Comparison of ENCODE assay signal across 1 cellular context in the genomic region with DNA sequence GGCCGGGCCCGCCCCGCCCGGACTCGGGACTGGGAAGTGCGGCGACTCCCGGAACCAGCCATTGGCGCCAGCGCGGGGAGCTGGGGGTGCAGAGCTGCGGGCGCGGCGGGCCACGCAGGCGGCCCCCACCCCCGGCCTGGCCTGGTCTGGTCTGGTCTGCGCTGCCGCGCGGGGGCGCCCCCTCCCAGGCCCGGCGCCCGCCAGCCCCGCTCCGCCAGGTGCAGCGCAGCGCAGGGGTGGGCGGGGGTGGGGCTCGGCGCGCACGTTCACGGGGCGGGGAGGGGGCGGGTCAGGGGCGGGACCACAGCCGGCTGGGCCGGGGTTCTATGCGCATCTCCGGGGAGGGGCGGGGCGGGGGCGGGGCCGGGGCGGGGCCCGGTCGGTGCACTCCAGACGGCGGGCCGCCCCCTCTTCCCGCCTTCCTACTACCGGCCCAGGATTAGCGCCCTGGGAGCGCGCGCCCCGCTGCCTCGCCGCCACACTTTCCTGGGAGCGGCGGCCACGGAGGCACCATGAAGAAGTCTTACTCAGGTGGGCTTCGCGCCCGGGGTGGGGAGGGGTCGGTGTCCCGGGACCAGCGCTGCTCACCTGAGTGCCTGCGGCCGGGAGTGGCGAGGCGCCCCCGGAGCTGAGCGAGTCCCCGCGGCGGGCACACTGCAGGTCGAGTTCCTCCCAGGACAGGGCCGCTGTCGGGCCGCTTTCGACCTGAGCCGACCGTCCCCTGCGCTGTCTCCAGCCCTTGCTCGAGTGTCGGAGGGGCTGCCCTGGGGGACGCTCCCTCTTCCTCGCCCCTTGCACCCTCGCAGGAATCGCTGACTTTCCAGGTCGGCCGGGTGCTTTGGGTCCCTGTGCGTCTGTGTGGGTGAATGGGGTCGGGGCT.
TF ChIP-seq lines count a peak whose summit lies in the region.

No MANE protein-coding gene starts in this region.

TF ChIP-seq in HepG2, 621 proteins besides CTCF, POLR2A, EP300 and RAD21 (continued from another document and continues in another):
- TF ChIP-seq, protein P1, sequence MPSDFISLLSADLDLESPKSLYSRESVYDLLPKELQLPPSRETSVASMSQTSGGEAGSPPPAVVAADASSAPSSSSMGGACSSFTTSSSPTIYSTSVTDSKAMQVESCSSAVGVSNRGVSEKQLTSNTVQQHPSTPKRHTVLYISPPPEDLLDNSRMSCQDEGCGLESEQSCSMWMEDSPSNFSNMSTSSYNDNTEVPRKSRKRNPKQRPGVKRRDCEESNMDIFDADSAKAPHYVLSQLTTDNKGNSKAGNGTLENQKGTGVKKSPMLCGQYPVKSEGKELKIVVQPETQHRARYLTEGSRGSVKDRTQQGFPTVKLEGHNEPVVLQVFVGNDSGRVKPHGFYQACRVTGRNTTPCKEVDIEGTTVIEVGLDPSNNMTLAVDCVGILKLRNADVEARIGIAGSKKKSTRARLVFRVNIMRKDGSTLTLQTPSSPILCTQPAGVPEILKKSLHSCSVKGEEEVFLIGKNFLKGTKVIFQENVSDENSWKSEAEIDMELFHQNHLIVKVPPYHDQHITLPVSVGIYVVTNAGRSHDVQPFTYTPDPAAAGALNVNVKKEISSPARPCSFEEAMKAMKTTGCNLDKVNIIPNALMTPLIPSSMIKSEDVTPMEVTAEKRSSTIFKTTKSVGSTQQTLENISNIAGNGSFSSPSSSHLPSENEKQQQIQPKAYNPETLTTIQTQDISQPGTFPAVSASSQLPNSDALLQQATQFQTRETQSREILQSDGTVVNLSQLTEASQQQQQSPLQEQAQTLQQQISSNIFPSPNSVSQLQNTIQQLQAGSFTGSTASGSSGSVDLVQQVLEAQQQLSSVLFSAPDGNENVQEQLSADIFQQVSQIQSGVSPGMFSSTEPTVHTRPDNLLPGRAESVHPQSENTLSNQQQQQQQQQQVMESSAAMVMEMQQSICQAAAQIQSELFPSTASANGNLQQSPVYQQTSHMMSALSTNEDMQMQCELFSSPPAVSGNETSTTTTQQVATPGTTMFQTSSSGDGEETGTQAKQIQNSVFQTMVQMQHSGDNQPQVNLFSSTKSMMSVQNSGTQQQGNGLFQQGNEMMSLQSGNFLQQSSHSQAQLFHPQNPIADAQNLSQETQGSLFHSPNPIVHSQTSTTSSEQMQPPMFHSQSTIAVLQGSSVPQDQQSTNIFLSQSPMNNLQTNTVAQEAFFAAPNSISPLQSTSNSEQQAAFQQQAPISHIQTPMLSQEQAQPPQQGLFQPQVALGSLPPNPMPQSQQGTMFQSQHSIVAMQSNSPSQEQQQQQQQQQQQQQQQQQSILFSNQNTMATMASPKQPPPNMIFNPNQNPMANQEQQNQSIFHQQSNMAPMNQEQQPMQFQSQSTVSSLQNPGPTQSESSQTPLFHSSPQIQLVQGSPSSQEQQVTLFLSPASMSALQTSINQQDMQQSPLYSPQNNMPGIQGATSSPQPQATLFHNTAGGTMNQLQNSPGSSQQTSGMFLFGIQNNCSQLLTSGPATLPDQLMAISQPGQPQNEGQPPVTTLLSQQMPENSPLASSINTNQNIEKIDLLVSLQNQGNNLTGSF (CRISPR knock-in tag; IDR thresholded peaks at IDR 0.05): peak; percentile 78
- TF ChIP-seq, protein P2, sequence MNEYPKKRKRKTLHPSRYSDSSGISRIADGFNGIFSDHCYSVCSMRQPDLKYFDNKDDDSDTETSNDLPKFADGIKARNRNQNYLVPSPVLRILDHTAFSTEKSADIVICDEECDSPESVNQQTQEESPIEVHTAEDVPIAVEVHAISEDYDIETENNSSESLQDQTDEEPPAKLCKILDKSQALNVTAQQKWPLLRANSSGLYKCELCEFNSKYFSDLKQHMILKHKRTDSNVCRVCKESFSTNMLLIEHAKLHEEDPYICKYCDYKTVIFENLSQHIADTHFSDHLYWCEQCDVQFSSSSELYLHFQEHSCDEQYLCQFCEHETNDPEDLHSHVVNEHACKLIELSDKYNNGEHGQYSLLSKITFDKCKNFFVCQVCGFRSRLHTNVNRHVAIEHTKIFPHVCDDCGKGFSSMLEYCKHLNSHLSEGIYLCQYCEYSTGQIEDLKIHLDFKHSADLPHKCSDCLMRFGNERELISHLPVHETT (CRISPR knock-in tag; conservative IDR thresholded peaks at IDR 0.05): no peak
- TF ChIP-seq LCORL (IDR thresholded peaks at IDR 0.05) (no peak), LCORL (CRISPR knock-in tag; IDR thresholded peaks at IDR 0.05) (peak; percentile 63), ZSCAN29 (CRISPR knock-in tag; conservative IDR thresholded peaks at IDR 0.05) (no peak; the same call in 1 of the 2 replicates), ELF1 (CRISPR knock-in tag; IDR thresholded peaks at IDR 0.05) (peak; percentile 58), NFRKB (IDR thresholded peaks at IDR 0.05) (no peak), NFKBIZ (CRISPR knock-in tag; IDR thresholded peaks at IDR 0.05) (no peak; the same call in 1 of the 2 replicates), SIX4 (CRISPR knock-in tag; IDR thresholded peaks at IDR 0.05) (0 out of 2 replicates have a peak, but pooled peaks have one; percentile 30), ZNF335 (CRISPR knock-in tag; IDR thresholded peaks at IDR 0.05) (no peak), CENPT (CRISPR knock-in tag; IDR thresholded peaks at IDR 0.05; ENCODE audit: low read depth) (peak; percentile 29; the same call in 1 of the 2 replicates), MZF1 (CRISPR knock-in tag; IDR thresholded peaks at IDR 0.05; ENCODE audit: borderline replicate concordance) (no peak), ZNF780A (CRISPR knock-in tag; IDR thresholded peaks at IDR 0.05) (peak; percentile 42; the same call in 1 of the 2 replicates), SRF (IDR thresholded peaks at IDR 0.05; ENCODE audit: low read depth, low read length) (no peak), NFYB (CRISPR knock-in tag; IDR thresholded peaks at IDR 0.05) (peak; percentile 17; the same call in 1 of the 2 replicates), JARID2 (CRISPR knock-in tag; IDR thresholded peaks at IDR 0.05; ENCODE audit: insufficient replicate concordance) (no peak), ZNF331 (CRISPR knock-in tag; IDR thresholded peaks at IDR 0.05) (peak; percentile 18; the same call in 1 of the 2 replicates), ETV5 (CRISPR knock-in tag; IDR thresholded peaks at IDR 0.05; ENCODE audit: borderline replicate concordance) (peak; percentile 52; the same call in 1 of the 2 replicates), POLR2AphosphoS2 (IDR thresholded peaks at IDR 0.05; ENCODE audit: low read depth, low read length) (no peak), ZFP1 (CRISPR knock-in tag; IDR thresholded peaks at IDR 0.05) (0 out of 2 replicates have a peak, but pooled peaks have one; percentile 26)
- TF ChIP-seq, protein P3, sequence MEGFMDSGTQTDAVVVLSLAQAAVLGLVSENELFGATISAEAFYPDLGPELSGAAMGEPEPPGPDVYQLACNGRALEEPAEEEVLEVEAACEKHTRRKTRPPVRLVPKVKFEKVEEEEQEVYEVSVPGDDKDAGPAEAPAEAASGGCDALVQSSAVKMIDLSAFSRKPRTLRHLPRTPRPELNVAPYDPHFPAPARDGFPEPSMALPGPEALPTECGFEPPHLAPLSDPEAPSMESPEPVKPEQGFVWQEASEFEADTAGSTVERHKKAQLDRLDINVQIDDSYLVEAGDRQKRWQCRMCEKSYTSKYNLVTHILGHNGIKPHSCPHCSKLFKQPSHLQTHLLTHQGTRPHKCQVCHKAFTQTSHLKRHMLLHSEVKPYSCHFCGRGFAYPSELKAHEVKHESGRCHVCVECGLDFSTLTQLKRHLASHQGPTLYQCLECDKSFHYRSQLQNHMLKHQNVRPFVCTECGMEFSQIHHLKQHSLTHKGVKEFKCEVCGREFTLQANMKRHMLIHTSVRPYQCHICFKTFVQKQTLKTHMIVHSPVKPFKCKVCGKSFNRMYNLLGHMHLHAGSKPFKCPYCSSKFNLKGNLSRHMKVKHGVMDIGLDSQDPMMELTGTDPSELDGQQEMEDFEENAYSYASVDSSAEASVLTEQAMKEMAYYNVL (CRISPR knock-in tag; IDR thresholded peaks at IDR 0.05; ENCODE audit: borderline replicate concordance): no peak
- TF ChIP-seq, protein P4, sequence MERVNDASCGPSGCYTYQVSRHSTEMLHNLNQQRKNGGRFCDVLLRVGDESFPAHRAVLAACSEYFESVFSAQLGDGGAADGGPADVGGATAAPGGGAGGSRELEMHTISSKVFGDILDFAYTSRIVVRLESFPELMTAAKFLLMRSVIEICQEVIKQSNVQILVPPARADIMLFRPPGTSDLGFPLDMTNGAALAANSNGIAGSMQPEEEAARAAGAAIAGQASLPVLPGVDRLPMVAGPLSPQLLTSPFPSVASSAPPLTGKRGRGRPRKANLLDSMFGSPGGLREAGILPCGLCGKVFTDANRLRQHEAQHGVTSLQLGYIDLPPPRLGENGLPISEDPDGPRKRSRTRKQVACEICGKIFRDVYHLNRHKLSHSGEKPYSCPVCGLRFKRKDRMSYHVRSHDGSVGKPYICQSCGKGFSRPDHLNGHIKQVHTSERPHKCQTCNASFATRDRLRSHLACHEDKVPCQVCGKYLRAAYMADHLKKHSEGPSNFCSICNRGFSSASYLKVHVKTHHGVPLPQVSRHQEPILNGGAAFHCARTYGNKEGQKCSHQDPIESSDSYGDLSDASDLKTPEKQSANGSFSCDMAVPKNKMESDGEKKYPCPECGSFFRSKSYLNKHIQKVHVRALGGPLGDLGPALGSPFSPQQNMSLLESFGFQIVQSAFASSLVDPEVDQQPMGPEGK (CRISPR knock-in tag; IDR thresholded peaks at IDR 0.05): peak; percentile 87
- TF ChIP-seq, protein P5, sequence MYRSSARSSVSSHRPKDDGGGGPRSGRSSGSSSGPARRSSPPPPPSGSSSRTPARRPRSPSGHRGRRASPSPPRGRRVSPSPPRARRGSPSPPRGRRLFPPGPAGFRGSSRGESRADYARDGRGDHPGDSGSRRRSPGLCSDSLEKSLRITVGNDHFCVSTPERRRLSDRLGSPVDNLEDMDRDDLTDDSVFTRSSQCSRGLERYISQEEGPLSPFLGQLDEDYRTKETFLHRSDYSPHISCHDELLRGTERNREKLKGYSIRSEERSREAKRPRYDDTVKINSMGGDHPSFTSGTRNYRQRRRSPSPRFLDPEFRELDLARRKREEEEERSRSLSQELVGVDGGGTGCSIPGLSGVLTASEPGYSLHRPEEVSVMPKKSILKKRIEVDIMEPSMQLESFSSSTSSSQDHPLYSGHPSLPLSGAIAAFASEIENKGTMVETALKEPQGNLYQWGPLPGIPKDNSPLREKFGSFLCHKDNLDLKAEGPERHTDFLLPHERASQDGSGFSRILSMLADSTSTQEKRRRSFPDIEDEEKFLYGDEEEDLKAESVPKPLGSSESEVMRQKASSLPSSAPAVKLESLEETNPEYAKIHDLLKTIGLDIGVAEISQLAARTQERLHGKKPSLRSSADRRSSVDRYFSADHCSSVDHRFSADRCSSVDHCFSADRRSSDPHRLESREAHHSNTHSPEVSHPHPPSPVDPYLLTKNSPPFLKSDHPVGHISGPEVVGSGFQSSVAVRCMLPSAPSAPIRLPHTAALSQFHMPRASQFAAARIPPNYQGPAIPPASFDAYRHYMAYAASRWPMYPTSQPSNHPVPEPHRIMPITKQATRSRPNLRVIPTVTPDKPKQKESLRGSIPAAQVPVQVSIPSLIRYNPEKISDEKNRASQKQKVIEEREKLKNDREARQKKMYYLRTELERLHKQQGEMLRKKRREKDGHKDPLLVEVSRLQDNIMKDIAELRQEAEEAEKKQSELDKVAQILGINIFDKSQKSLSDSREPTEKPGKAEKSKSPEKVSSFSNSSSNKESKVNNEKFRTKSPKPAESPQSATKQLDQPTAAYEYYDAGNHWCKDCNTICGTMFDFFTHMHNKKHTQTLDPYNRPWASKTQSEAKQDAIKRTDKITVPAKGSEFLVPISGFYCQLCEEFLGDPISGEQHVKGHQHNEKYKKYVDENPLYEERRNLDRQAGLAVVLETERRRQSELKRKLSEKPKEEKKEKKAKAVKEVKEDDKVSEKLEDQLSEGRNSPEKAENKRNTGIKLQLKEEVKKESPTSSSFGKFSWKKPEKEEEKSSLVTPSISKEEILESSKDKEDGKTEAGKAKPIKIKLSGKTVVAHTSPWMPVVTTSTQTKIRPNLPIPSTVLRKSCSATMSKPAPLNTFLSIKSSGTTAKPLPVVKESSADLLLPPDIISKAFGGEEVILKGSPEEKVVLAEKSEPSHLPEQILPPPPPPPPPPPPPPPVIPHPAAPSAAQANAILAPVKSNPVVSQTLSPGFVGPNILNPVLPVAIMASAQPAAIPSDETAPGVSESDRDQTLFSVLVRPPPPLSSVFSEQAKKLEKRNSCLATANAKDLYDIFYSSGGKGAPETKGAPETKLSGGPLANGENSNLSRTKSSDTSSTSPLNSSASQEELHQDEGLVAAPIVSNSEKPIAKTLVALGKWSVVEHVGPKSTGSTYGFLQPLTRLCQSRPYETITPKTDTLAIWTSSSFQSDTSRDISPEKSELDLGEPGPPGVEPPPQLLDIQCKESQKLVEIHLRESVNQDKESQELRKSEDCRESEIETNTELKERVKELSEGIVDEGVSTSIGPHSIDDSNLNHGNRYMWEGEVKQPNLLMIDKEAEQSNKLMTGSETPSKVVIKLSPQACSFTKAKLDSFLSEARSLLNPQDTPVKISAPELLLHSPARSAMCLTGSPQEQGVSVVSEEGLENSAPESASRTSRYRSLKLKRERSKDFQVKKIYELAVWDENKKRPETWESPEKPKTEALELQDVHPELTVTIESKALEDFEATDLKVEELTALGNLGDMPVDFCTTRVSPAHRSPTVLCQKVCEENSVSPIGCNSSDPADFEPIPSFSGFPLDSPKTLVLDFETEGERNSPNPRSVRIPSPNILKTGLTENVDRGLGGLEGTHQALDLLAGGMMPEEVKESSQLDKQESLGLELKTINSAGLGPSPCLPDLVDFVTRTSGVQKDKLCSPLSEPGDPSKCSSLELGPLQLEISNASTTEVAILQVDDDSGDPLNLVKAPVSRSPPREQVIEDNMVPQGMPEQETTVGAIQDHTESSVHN (CRISPR knock-in tag; IDR thresholded peaks at IDR 0.05): no peak
- TF ChIP-seq, protein P6, sequence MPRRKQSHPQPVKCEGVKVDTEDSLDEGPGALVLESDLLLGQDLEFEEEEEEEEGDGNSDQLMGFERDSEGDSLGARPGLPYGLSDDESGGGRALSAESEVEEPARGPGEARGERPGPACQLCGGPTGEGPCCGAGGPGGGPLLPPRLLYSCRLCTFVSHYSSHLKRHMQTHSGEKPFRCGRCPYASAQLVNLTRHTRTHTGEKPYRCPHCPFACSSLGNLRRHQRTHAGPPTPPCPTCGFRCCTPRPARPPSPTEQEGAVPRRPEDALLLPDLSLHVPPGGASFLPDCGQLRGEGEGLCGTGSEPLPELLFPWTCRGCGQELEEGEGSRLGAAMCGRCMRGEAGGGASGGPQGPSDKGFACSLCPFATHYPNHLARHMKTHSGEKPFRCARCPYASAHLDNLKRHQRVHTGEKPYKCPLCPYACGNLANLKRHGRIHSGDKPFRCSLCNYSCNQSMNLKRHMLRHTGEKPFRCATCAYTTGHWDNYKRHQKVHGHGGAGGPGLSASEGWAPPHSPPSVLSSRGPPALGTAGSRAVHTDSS (CRISPR knock-in tag; conservative IDR thresholded peaks at IDR 0.05): no peak
- TF ChIP-seq, protein P7, sequence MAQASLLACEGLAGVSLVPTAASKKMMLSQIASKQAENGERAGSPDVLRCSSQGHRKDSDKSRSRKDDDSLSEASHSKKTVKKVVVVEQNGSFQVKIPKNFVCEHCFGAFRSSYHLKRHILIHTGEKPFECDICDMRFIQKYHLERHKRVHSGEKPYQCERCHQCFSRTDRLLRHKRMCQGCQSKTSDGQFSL (CRISPR knock-in tag; IDR thresholded peaks at IDR 0.05): no peak; the same call in 1 of the 2 replicates
- TF ChIP-seq, protein P8, sequence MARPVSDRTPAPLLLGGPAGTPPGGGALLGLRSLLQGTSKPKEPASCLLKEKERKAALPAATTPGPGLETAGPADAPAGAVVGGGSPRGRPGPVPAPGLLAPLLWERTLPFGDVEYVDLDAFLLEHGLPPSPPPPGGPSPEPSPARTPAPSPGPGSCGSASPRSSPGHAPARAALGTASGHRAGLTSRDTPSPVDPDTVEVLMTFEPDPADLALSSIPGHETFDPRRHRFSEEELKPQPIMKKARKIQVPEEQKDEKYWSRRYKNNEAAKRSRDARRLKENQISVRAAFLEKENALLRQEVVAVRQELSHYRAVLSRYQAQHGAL (CRISPR knock-in tag; IDR thresholded peaks at IDR 0.05; ENCODE audit: not compliant biosample characterization): no peak
